Comparison of ENCODE assay signal across 10 cellular contexts in the genomic region with DNA sequence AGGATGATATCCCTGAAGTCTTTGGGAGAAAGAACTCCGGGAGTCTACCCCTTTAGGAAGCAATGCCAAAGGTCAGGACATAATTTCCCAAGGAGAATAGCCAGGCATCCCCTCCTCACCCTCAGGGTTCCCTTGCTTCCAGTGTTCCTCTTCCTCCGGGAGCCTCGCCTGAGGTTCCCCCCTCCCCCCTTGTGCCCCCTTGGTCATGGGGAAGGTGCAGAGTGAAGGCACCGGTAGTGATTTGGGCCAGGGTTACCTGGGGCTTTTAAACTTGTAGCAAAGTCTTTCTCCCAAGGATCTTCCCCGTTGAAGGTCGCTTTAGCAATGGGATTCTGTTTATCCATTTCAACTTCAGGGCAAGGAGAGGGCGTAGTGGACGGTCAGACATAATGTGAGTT. TPM values are rescaled to one million over a fixed set of nuclear protein-coding genes. Genes with fewer than 3 reads are reported as not detected.
DNase-seq lines count a peak whose midpoint lies in the region; ATAC-seq and TF ChIP-seq lines count a peak whose summit lies in the region.
"Had no signal": no experiment of that assay in that cellular context is flagged by ENCODE, and none has a peak within 500 bp of the region (broad histone marks: within the 10 kb centered on the region; RNA-seq: fewer than 3 reads in every experiment).

No MANE protein-coding gene starts in this region.

- no peak overlapping the region for H4K8ac ChIP-seq in mesendoderm (ENCODE audit: low read depth, low read length)

- H3K27ac ChIP-seq in heart left ventricle (peak overlapping the region in 6 of 12 donors; percentile 5 to 61 (median 38)), mammary epithelial cell (ENCODE audit: insufficient read depth, low read depth, low read length) (no peak overlapping the region), mesendoderm (ENCODE audit: low read depth, low read length) (no peak overlapping the region), upper lobe of left lung (peak overlapping the region in 1 of 4 donors; percentile 50), caudate nucleus (ENCODE audit: low read depth, low read length) (no peak overlapping the region)
- H3K27ac ChIP-seq: ovary had no signal

- H3K27me3 ChIP-seq in heart left ventricle (peaks cover 8 to 54% (median 41%) of the 10 kb centered on the region in 9 donors), mammary epithelial cell (ENCODE audit: insufficient read depth, low read length) (no peaks in the 10 kb centered on the region), mesendoderm (ENCODE audit: insufficient read depth, low read length, poor library complexity) (peaks cover 21% of the 10 kb centered on the region), upper lobe of left lung (peaks cover 0 to 27% (median 5%) of the 10 kb centered on the region in 4 donors)

- no peak for TF ChIP-seq EP300 in upper lobe of left lung (IDR thresholded peaks at IDR 0.05)

- H3K79me2 ChIP-seq in mammary epithelial cell (ENCODE audit: insufficient read depth, low read length) (no peaks in the 10 kb centered on the region), mesendoderm (ENCODE audit: control insufficient read depth, insufficient read depth, low read length) (no peaks in the 10 kb centered on the region)

- intact Hi-C loops in heart left ventricle (cut with DNase I), result loop anchor here in 3 of 10 donors (5.0 kb wide), 2 partner anchors 40 to 50 kb away; no protein-coding TSS in a partner anchor
- intact Hi-C loops in cardiac septum (cut with DNase I), result no loop called here
- intact Hi-C loops in mammary epithelial cell (cut with micrococcal nuclease), result loop anchor here (5.0 kb wide), 1 partner anchor 80 kb away; no protein-coding TSS in a partner anchor

- H3K4me1 ChIP-seq in heart left ventricle (peaks cover 0 to 28% (median 11%) of the 10 kb centered on the region in 12 donors), mammary epithelial cell (ENCODE audit: insufficient read depth, low read length) (peaks cover 19% of the 10 kb centered on the region), mesendoderm (ENCODE audit: control insufficient read depth, low read depth, low read length) (peaks cover 4% of the 10 kb centered on the region), upper lobe of left lung (peaks cover 18 to 30% (median 20%) of the 10 kb centered on the region in 4 donors)

- no peak overlapping the region for H2AK5ac ChIP-seq in mesendoderm (ENCODE audit: low read length)

- H3K23ac ChIP-seq in mesendoderm (ENCODE audit: low read length), result no peak overlapping the region

- H2BK5ac ChIP-seq in mesendoderm (ENCODE audit: low read length), result no peak overlapping the region

- peak overlapping the region; percentile 95 for H2AFZ ChIP-seq in mammary epithelial cell (ENCODE audit: low read depth, low read length)

- no peaks in the 10 kb centered on the region for H4K20me1 ChIP-seq in mammary epithelial cell (ENCODE audit: insufficient read depth, low read length)

- H3K9me3 ChIP-seq in heart left ventricle (peaks cover 0 to 13% (median 0%) of the 10 kb centered on the region in 12 donors), mammary epithelial cell (replicated peaks; ENCODE audit: insufficient read depth, low read length) (no peaks in the 10 kb centered on the region), upper lobe of left lung (no peaks in the 10 kb centered on the region)
- H3K9me3 ChIP-seq: adrenal gland, ovary had no signal

- peak overlapping the region; percentile 26 to 67 (median 58) for H3K4me3 ChIP-seq in heart left ventricle
- peak overlapping the region; percentile 47 to 64 (median 61) for H3K4me3 ChIP-seq in mammary epithelial cell (replicated peaks in 1 of 3; ENCODE audit: insufficient read depth in 1 of 3, low read depth in 2 of 3, low read length in 3 of 3)
- peak overlapping the region; percentile 40 for H3K4me3 ChIP-seq in mesendoderm (ENCODE audit: low read length)
- peak overlapping the region in 3 of 4 donors; percentile 60 to 70 (median 64) for H3K4me3 ChIP-seq in upper lobe of left lung

- dilution Hi-C loops in mammary epithelial cell (cut with HindIII; ENCODE audit: low sequenced_read_pairs), result no loop called here

- H3K36me3 ChIP-seq in heart left ventricle, result no peaks in the 10 kb centered on the region
- no peaks in the 10 kb centered on the region for H3K36me3 ChIP-seq in mammary epithelial cell (ENCODE audit: insufficient read depth, low read length)
- H3K36me3 ChIP-seq in mesendoderm (ENCODE audit: control insufficient read depth, insufficient read depth, low read length), result no peaks in the 10 kb centered on the region
- no peaks in the 10 kb centered on the region for H3K36me3 ChIP-seq in upper lobe of left lung
- H3K36me3 ChIP-seq: adrenal gland, ovary had no signal

- in situ Hi-C loops in mammary epithelial cell (cut with MboI; ENCODE audit: low sequenced_read_pairs in 2 of 2), result no loop called here

- H4K5ac ChIP-seq in mesendoderm (ENCODE audit: low read length), result no peak overlapping the region

- TF ChIP-seq POLR2A in heart left ventricle (IDR thresholded peaks at IDR 0.05) (no peak), upper lobe of left lung (IDR thresholded peaks at IDR 0.05) (no peak)

- H3K56ac ChIP-seq in mesendoderm (ENCODE audit: low read length), result peak overlapping the region; percentile 69

- TF ChIP-seq CTCF in heart left ventricle (IDR thresholded peaks at IDR 0.05) (no peak), mammary epithelial cell (conservative IDR thresholded peaks at IDR 0.05 in 1 of 2, IDR thresholded peaks at IDR 0.05 in 1 of 2; ENCODE audit: extremely low read depth in 1 of 2, insufficient read depth in 1 of 2, low read depth in 1 of 2, low read length in 2 of 2) (no peak), upper lobe of left lung (IDR thresholded peaks at IDR 0.05) (no peak)

- no peak overlapping the region for H2BK15ac ChIP-seq in mesendoderm (replicated peaks; ENCODE audit: low read depth)

- DNase-seq in heart left ventricle, result no peak
- no peak for DNase-seq in cardiac septum (ENCODE audit: low spot score)
- no peak for DNase-seq in mammary epithelial cell
- DNase-seq in mesendoderm, result peak; percentile 6
- DNase-seq in upper lobe of left lung, result no peak
- no peak for DNase-seq in stimulated activated naive CD4-positive, alpha-beta T cell treated with Interleukin-2 at 50 U/mL for 16 hours (lab: John Stamatoyannopoulos, UW)
- DNase-seq in caudate nucleus (lab: John Stamatoyannopoulos, UW), result no peak

- no peak overlapping the region for H3K18ac ChIP-seq in mesendoderm (ENCODE audit: low read length)

- no TSS peak for BruUV-seq in mammary epithelial cell (replicated peaks; lab: Mats Ljungman, UMichigan)

- 7 to 16% (median 13%) methylated on average over 8 of the region's 8 CpGs for WGBS in heart left ventricle, 4 donors
- 29% methylated on average over 7 of the region's 8 CpGs for WGBS in mammary epithelial cell (ENCODE audit: low coverage, missing lambda C conversion rate)
- no CpG with 5 or more reads among the region's 8 CpGs for WGBS in mesendoderm (ENCODE audit: extremely low coverage, insufficient coverage, low lambda C conversion rate)
- 32 to 42% methylated on average over 8 of the region's 8 CpGs for WGBS in upper lobe of left lung, 2 donors

- H3K9ac ChIP-seq in mammary epithelial cell (ENCODE audit: insufficient read depth, low read length), result no peak overlapping the region
- peak overlapping the region; percentile 40 for H3K9ac ChIP-seq in mesendoderm (ENCODE audit: low read length)

- CTCF ChIA-PET in mammary epithelial cell (lab: Charles Lee; ENCODE audit: low non-redundant PET), result interaction anchor here (0.5 kb wide), 1 partner anchor 213 kb away, joined by 3 read pairs; the partner anchor contains the start of gene SPTLC3

- ATAC-seq in heart left ventricle (no peak), upper lobe of left lung (ENCODE audit: low FRiP score in 2 of 2) (no peak), GM21423 (IDR thresholded peaks at IDR 0.05; ENCODE audit: unreplicated experiment) (no peak)

- H2BK120ac ChIP-seq in mesendoderm (ENCODE audit: low read depth, low read length), result no peak overlapping the region

- H3K4ac ChIP-seq in mesendoderm (ENCODE audit: low read depth, low read length), result no peak overlapping the region

- peak overlapping the region; percentile 98 for H3K4me2 ChIP-seq in mammary epithelial cell (ENCODE audit: insufficient read depth, low read depth, low read length)
- peak overlapping the region; percentile 80 for H3K4me2 ChIP-seq in mesendoderm (ENCODE audit: low read length)

- H3K79me1 ChIP-seq in mesendoderm (ENCODE audit: low read length), result no peaks in the 10 kb centered on the region

RNA-seq across cellular contexts. Expression of gene ISM1, which starts 1.2 kb away (rescaled TPM):
- total RNA-seq in heart left ventricle, result 1 to 10 TPM in 7 of 9 donors, under 1 TPM in 2; 0.46 to 2.9 (median 1.7) TPM
- polyA plus RNA-seq in heart left ventricle, result under 1 TPM; 0.58 to 0.80 TPM
- total RNA-seq in cardiac septum, result 1.0 TPM
- total RNA-seq in mammary epithelial cell, result 1 to 10 TPM in 1 of 2 donors, under 1 TPM in 1; 0.33 to 3.7 TPM
- polyA plus RNA-seq in mammary epithelial cell, result 1.7 TPM
- 0.57 TPM for polyA minus RNA-seq in mammary epithelial cell
- polyA plus RNA-seq in mesendoderm (2013, experiment 1 of 2), result 0.25 TPM
- polyA plus RNA-seq in mesendoderm (2013, experiment 2 of 2), result 0.20 TPM
- total RNA-seq in upper lobe of left lung, result 1 to 10 TPM in 5 of 6 donors, not detected in 1; 2.2 to 7.4 (median 2.3) TPM
